ENCODE assay signal across 26 cellular contexts in genomic region chr5:83245037-83245436, GRCh38.
"Had no signal": no experiment of that assay in that cellular context is flagged by ENCODE, and none has a peak within 500 bp of the region (broad histone marks: within the 10 kb centered on the region; RNA-seq: fewer than 3 reads in every experiment).

No MANE protein-coding gene starts in this region.

- H3K36me3 ChIP-seq: colonic mucosa, esophagus muscularis mucosa, esophagus squamous epithelium, gastrocnemius medialis, gastroesophageal sphincter, heart left ventricle, heart right ventricle had no signal

- H3K27ac ChIP-seq: colonic mucosa, coronary artery, dorsolateral prefrontal cortex, epithelial cell of prostate, esophagus muscularis mucosa, esophagus squamous epithelium, foreskin keratinocyte, gastrocnemius medialis, gastroesophageal sphincter, heart left ventricle, heart right ventricle had no signal

- ATAC-seq: effector memory CD8-positive, alpha-beta T cell; esophagus mucosa; foreskin keratinocyte; gastrocnemius medialis; gastroesophageal sphincter; heart left ventricle; heart right ventricle had no signal

- H3K4me3 ChIP-seq: colonic mucosa, coronary artery, dorsolateral prefrontal cortex, esophagus muscularis mucosa, esophagus squamous epithelium, gastrocnemius medialis, gastroesophageal sphincter, heart left ventricle, heart right ventricle had no signal

- DNase-seq: colonic mucosa; cortex of kidney; dermis blood vessel endothelial cell; dorsolateral prefrontal cortex; effector CD4-positive, alpha-beta T cell; effector CD8-positive, alpha-beta T cell; effector memory CD4-positive, alpha-beta T cell; effector memory CD8-positive, alpha-beta T cell; endodermal cell; erythroblast; esophagus squamous epithelium; foreskin fibroblast; foreskin melanocyte; gastrocnemius medialis; glutamatergic neuron; head of caudate nucleus; heart left ventricle; heart right ventricle had no signal

- H3K4me1 ChIP-seq: colonic mucosa, esophagus muscularis mucosa, gastrocnemius medialis, gastroesophageal sphincter, heart left ventricle, heart right ventricle had no signal

- H3K9me3 ChIP-seq: colonic mucosa, esophagus muscularis mucosa, esophagus squamous epithelium, gastrocnemius medialis, gastroesophageal sphincter, heart left ventricle, heart right ventricle had no signal

- FAIRE-seq: colon, endothelial cell of umbilical vein had no signal
